24 cellular contexts compared by ENCODE assay signal in the genomic region with DNA sequence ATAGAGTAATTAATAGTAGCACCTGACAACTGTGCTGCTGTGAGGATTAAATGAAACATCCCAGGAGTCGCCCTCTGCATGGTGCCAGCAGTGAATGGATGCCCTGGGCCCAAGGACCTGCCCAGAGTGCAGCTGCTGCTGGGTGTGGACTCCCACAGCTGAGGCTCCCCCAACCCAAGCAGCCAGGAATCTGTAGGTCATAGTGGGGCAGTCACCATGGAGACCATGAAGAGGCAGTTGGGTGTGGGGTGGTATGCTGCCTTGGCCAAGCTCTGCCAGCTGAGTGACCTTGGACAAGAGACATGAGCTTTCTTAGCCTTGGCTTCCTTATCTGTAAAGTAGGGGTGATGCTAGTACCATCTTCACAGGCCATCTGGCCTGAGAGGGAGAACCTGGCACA. TPM values are rescaled to one million over a fixed set of nuclear protein-coding genes. Genes with fewer than 3 reads are reported as not detected.
"Had no signal": no experiment of that assay in that cellular context is flagged by ENCODE, and none has a peak within 500 bp of the region (broad histone marks: within the 10 kb centered on the region; RNA-seq: fewer than 3 reads in every experiment).

No MANE protein-coding gene starts in this region.

- H3K27ac ChIP-seq: esophagus squamous epithelium, left ventricle myocardium inferior, right atrium auricular region, skin epidermis, suprapubic skin, transverse colon, uterus had no signal

- H3K27ac Mint-ChIP-seq: activated CD4-positive, alpha-beta T cell treated with anti-CD3 and anti-CD28 coated beads, Interleukin-2, amount 10 ng/mL, durations not matched to agents 7 days and 5 days; activated naive CD4-positive, alpha-beta T cell treated with anti-CD3 and anti-CD28 coated beads, Interleukin-2, amount 10 ng/mL, durations not matched to agents 7 days and 5 days; activated naive CD8-positive, alpha-beta T cell treated with anti-CD3 and anti-CD28 coated beads, Interleukin-2, amount 50 U/mL, for 24 hours; activated T-cell treated with anti-CD3 and anti-CD28 coated beads, Interleukin-2, amount 50 U/mL, for 24 hours; effector memory CD8-positive, alpha-beta T cell; stimulated activated naive CD8-positive, alpha-beta T cell treated with anti-CD3 and anti-CD28 coated beads, Interleukin-15, amount 100 ng/mL, for 72 hours had no signal

- H3K4me3 Mint-ChIP-seq: activated CD4-positive, alpha-beta T cell treated with anti-CD3 and anti-CD28 coated beads, Interleukin-2, amount 10 ng/mL, durations not matched to agents 7 days and 5 days; activated CD8-positive, alpha-beta T cell treated with anti-CD3 and anti-CD28 coated beads, Interleukin-2, amount 10 ng/mL, durations not matched to agents 7 days and 5 days; activated naive CD4-positive, alpha-beta T cell treated with anti-CD3 and anti-CD28 coated beads, Interleukin-2, amount 10 ng/mL, durations not matched to agents 7 days and 5 days; activated naive CD8-positive, alpha-beta T cell treated with anti-CD3 and anti-CD28 coated beads, Interleukin-2, amount 50 U/mL, for 24 hours; activated T-cell treated with anti-CD3 and anti-CD28 coated beads, Interleukin-2, amount 50 U/mL, for 24 hours; brain; effector memory CD8-positive, alpha-beta T cell; stimulated activated naive CD8-positive, alpha-beta T cell treated with anti-CD3 and anti-CD28 coated beads, Interleukin-15, amount 100 ng/mL, for 72 hours had no signal

- DNase-seq: activated CD4-positive, alpha-beta T cell treated with anti-CD3 and anti-CD28 coated beads, Interleukin-2, amount 10 ng/mL, durations not matched to agents 7 days and 5 days; activated CD8-positive, alpha-beta T cell treated with anti-CD3 and anti-CD28 coated beads, Interleukin-2, amount 10 ng/mL, durations not matched to agents 7 days and 5 days; activated naive CD4-positive, alpha-beta T cell treated with anti-CD3 and anti-CD28 coated beads, Interleukin-2, amount 10 ng/mL, durations not matched to agents 7 days and 5 days; activated naive CD8-positive, alpha-beta T cell treated with anti-CD3 and anti-CD28 coated beads, Interleukin-2, amount 50 U/mL, for 24 hours; activated T-cell treated with anti-CD3 and anti-CD28 coated beads, Interleukin-2, amount 50 U/mL, for 24 hours; anterior cingulate cortex; caudate nucleus; effector memory CD8-positive, alpha-beta T cell; esophagus squamous epithelium; immature natural killer cell; kidney glomerular epithelial cell; left ventricle myocardium inferior; mammary epithelial cell; stimulated activated naive CD8-positive, alpha-beta T cell treated with anti-CD3 and anti-CD28 coated beads, Interleukin-15, amount 100 ng/mL, for 72 hours; transverse colon; uterus had no signal

- H3K9me3 ChIP-seq: esophagus squamous epithelium, left ventricle myocardium inferior, right atrium auricular region, suprapubic skin, transverse colon, uterus had no signal

- H3K4me3 ChIP-seq: esophagus squamous epithelium, left ventricle myocardium inferior, right atrium auricular region, skin epidermis, suprapubic skin, transverse colon, uterus had no signal

- H3K9me3 Mint-ChIP-seq: activated CD4-positive, alpha-beta T cell treated with anti-CD3 and anti-CD28 coated beads, Interleukin-2, amount 10 ng/mL, durations not matched to agents 7 days and 5 days; activated naive CD4-positive, alpha-beta T cell treated with anti-CD3 and anti-CD28 coated beads, Interleukin-2, amount 10 ng/mL, durations not matched to agents 7 days and 5 days; activated naive CD8-positive, alpha-beta T cell treated with anti-CD3 and anti-CD28 coated beads, Interleukin-2, amount 50 U/mL, for 24 hours; activated T-cell treated with anti-CD3 and anti-CD28 coated beads, Interleukin-2, amount 50 U/mL, for 24 hours; effector memory CD8-positive, alpha-beta T cell; immature natural killer cell; stimulated activated naive CD8-positive, alpha-beta T cell treated with anti-CD3 and anti-CD28 coated beads, Interleukin-15, amount 100 ng/mL, for 72 hours had no signal

- H3K36me3 ChIP-seq: esophagus squamous epithelium, left ventricle myocardium inferior, right atrium auricular region, suprapubic skin, transverse colon, uterus had no signal

- ATAC-seq: activated CD4-positive, CD25-positive, alpha-beta regulatory T cell treated with anti-CD3 and anti-CD28 coated beads, Interleukin-2, amount 50 U/mL, for 24 hours; activated CD8-positive, alpha-beta T cell treated with anti-CD3 and anti-CD28 coated beads, Interleukin-2, amount 10 ng/mL, durations not matched to agents 7 days and 5 days; activated naive CD8-positive, alpha-beta T cell treated with anti-CD3 and anti-CD28 coated beads, Interleukin-2, amount 50 U/mL, for 24 hours; effector memory CD8-positive, alpha-beta T cell; stimulated activated naive CD8-positive, alpha-beta T cell treated with anti-CD3 and anti-CD28 coated beads, Interleukin-15, amount 100 ng/mL, for 72 hours had no signal

- H3K36me3 Mint-ChIP-seq: activated naive CD4-positive, alpha-beta T cell treated with anti-CD3 and anti-CD28 coated beads, Interleukin-2, amount 10 ng/mL, durations not matched to agents 7 days and 5 days; brain; immature natural killer cell had no signal

- H3K4me1 ChIP-seq: transverse colon, uterus had no signal

RNA-seq across cellular contexts. Expression of a gene that starts 9.4 kb away (rescaled TPM):
- total RNA-seq: activated CD4-positive, alpha-beta T cell treated with anti-CD3 and anti-CD28 coated beads, Interleukin-2, amount 10 ng/mL, durations not matched to agents 7 days and 5 days; activated CD8-positive, alpha-beta T cell treated with anti-CD3 and anti-CD28 coated beads, Interleukin-2, amount 10 ng/mL, durations not matched to agents 7 days and 5 days; dermis microvascular lymphatic vessel endothelial cell; esophagus squamous epithelium; left ventricle myocardium inferior; mammary epithelial cell; omental fat pad; posterior vena cava; right atrium auricular region; suprapubic skin; transverse colon; uterus had no signal
- polyA plus RNA-seq: immature natural killer cell, mammary epithelial cell had no signal

RNA-seq across cellular contexts. Expression of a gene that starts 34.8 kb away (rescaled TPM):
- total RNA-seq: activated CD4-positive, alpha-beta T cell treated with anti-CD3 and anti-CD28 coated beads, Interleukin-2, amount 10 ng/mL, durations not matched to agents 7 days and 5 days; activated CD8-positive, alpha-beta T cell treated with anti-CD3 and anti-CD28 coated beads, Interleukin-2, amount 10 ng/mL, durations not matched to agents 7 days and 5 days; dermis microvascular lymphatic vessel endothelial cell; esophagus squamous epithelium; mammary epithelial cell; omental fat pad; posterior vena cava; right atrium auricular region; transverse colon; uterus had no signal
- polyA plus RNA-seq: immature natural killer cell, mammary epithelial cell had no signal
